17 cellular contexts compared by ENCODE assay signal in the genomic region with DNA sequence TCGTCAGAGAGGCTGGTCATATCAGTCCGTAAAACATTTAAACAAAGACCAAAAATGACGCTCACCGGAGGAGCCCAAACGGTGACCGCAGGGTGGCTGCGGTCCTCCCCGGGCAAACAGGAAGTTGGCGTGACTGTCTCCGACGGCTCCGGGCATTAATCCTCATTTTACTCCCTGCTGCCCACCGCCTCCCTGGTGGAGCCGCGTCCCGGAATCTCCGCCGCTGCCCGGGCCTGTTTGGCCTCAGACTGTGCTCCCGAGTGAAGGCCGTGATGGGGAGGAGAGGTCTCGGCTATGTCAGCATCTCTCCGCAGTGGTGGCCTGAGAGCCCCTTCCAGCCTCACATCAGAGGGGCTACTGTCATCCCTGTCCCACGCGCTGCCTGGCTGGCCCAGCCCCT. TPM values are rescaled to one million over a fixed set of nuclear protein-coding genes. Genes with fewer than 3 reads are reported as not detected.
"Had no signal": no experiment of that assay in that cellular context is flagged by ENCODE, and none has a peak within 500 bp of the region (broad histone marks: within the 10 kb centered on the region; RNA-seq: fewer than 3 reads in every experiment).

No MANE protein-coding gene starts in this region.

- H3K9me3 Mint-ChIP-seq: activated CD4-positive, alpha-beta memory T cell treated with anti-CD3 and anti-CD28 coated beads for 36 hours; activated naive CD8-positive, alpha-beta T cell treated with anti-CD3 and anti-CD28 coated beads for 36 hours; activated T-cell treated with anti-CD3 and anti-CD28 coated beads, Interleukin-2, amount 50 U/mL, for 4 hours; natural killer cell treated with Interleukin-12 subunit alpha and Interleukin-12 subunit beta and Interleukin-15 and Interleukin-18, amount 100 ng/mL, for 72 hours; T-cell had no signal

- H3K36me3 Mint-ChIP-seq: activated CD4-positive, alpha-beta memory T cell treated with anti-CD3 and anti-CD28 coated beads for 36 hours; activated naive CD8-positive, alpha-beta T cell treated with anti-CD3 and anti-CD28 coated beads for 36 hours; natural killer cell treated with Interleukin-12 subunit alpha and Interleukin-12 subunit beta and Interleukin-15 and Interleukin-18, amount 100 ng/mL, for 72 hours; T-cell had no signal

- H3K27ac Mint-ChIP-seq: activated CD4-positive, alpha-beta memory T cell treated with anti-CD3 and anti-CD28 coated beads for 36 hours; activated naive CD8-positive, alpha-beta T cell treated with anti-CD3 and anti-CD28 coated beads for 36 hours; natural killer cell treated with Interleukin-12 subunit alpha and Interleukin-12 subunit beta and Interleukin-15 and Interleukin-18, amount 100 ng/mL, for 72 hours; T-cell had no signal

- H3K4me3 Mint-ChIP-seq: activated CD4-positive, alpha-beta memory T cell treated with anti-CD3 and anti-CD28 coated beads for 36 hours; activated naive CD8-positive, alpha-beta T cell treated with anti-CD3 and anti-CD28 coated beads for 36 hours; activated T-cell treated with anti-CD3 and anti-CD28 coated beads, Interleukin-2, amount 50 U/mL, for 4 hours; natural killer cell treated with Interleukin-12 subunit alpha and Interleukin-12 subunit beta and Interleukin-15 and Interleukin-18, amount 100 ng/mL, for 72 hours; T-cell had no signal

- H3K27ac ChIP-seq: VCaP had no signal

- DNase-seq: activated CD4-positive, alpha-beta memory T cell treated with anti-CD3 and anti-CD28 coated beads for 36 hours; activated effector memory CD4-positive, alpha-beta T cell treated with anti-CD3 and anti-CD28 coated beads, Interleukin-2, amount 50 U/mL, for 16 hours; activated naive CD8-positive, alpha-beta T cell treated with anti-CD3 and anti-CD28 coated beads for 36 hours; activated T-cell treated with anti-CD3 and anti-CD28 coated beads, Interleukin-2, amount 50 U/mL, for 4 hours; cortex of kidney; mesenchymal stem cell; stimulated activated CD4-positive, alpha-beta T cell treated with anti-CD3 and anti-CD28 coated beads, Interleukin-15, amount 100 ng/mL, for 24 hours; stimulated activated CD4-positive, alpha-beta T cell treated with anti-CD3 and anti-CD28 coated beads, Interleukin-4, amount 100 ng/mL, for 4 hours; T-cell had no signal

- ATAC-seq: activated T-cell treated with anti-CD3 and anti-CD28 coated beads, Interleukin-2, amount 50 U/mL, for 4 hours; natural killer cell treated with Interleukin-12 subunit alpha and Interleukin-12 subunit beta and Interleukin-15 and Interleukin-18, amount 100 ng/mL, for 72 hours; T-cell had no signal

RNA-seq across cellular contexts. Expression of a gene that starts 9.9 kb away (rescaled TPM):
- total RNA-seq: activated CD4-positive, alpha-beta memory T cell treated with anti-CD3 and anti-CD28 coated beads for 36 hours; natural killer cell treated with Interleukin-12 subunit alpha and Interleukin-12 subunit beta and Interleukin-15 and Interleukin-18, amount 100 ng/mL, for 72 hours had no signal

RNA-seq across cellular contexts. Expression of a gene that starts 57.7 kb away (rescaled TPM):
- total RNA-seq: activated CD4-positive, alpha-beta memory T cell treated with anti-CD3 and anti-CD28 coated beads for 36 hours; activated naive CD8-positive, alpha-beta T cell treated with anti-CD3 and anti-CD28 coated beads for 36 hours; activated T-cell treated with anti-CD3 and anti-CD28 coated beads, Interleukin-2, amount 50 U/mL, for 4 hours; cardiac septum; epithelial cell of proximal tubule; natural killer cell treated with Interleukin-12 subunit alpha and Interleukin-12 subunit beta and Interleukin-15 and Interleukin-18, amount 100 ng/mL, for 72 hours; osteoblast; SK-MEL-5; skeletal muscle tissue; T-cell; ureter had no signal
